Comparison of ENCODE assay signal across 8 cellular contexts in genomic region chr1:92599184-92599583, GRCh38.
DNase-seq lines count a peak whose midpoint lies in the region; ATAC-seq, FAIRE-seq and TF ChIP-seq lines count a peak whose summit lies in the region.

No MANE protein-coding gene starts in this region.

- no peaks in the 10 kb centered on the region for H3K9me3 Mint-ChIP-seq in CD4-positive, alpha-beta memory T cell

- H3K9me3 ChIP-seq in CD4-positive, alpha-beta memory T cell (ENCODE audit: control insufficient read depth in 1 of 2, low read length in 2 of 2) = no peaks in the 10 kb centered on the region
- H3K9me3 ChIP-seq in RWPE2 (ENCODE audit: severe bottlenecking) = no peaks in the 10 kb centered on the region

- peak; percentile 57 for ATAC-seq in GM21619 (IDR thresholded peaks at IDR 0.05; ENCODE audit: unreplicated experiment)
- no peak for ATAC-seq in RWPE2 (ENCODE audit: low read depth)
- no peak for ATAC-seq in GM19328 (IDR thresholded peaks at IDR 0.05; ENCODE audit: unreplicated experiment)

- H3K27me3 Mint-ChIP-seq in CD4-positive, alpha-beta memory T cell = no peaks in the 10 kb centered on the region

- no peaks in the 10 kb centered on the region for H3K36me3 Mint-ChIP-seq in CD4-positive, alpha-beta memory T cell

- H3K4me3 Mint-ChIP-seq in CD4-positive, alpha-beta memory T cell = no peak overlapping the region

- H3K27me3 ChIP-seq in CD4-positive, alpha-beta memory T cell (ENCODE audit: insufficient read depth, low read length) = no peaks in the 10 kb centered on the region
- H3K27me3 ChIP-seq in RWPE2 (ENCODE audit: insufficient read depth, poor library complexity, severe bottlenecking) = no peaks in the 10 kb centered on the region

- intact Hi-C loops in CD4-positive, alpha-beta memory T cell (cut with micrococcal nuclease) = loop anchor here (1.0 to 5.0 kb wide), 5 partner anchors 62 to 602 kb away; partner anchors contain the start of gene GFI1
- intact Hi-C loops in posterior cingulate gyrus (cut with DNase I) = no loop called here

- H3K36me3 ChIP-seq in CD4-positive, alpha-beta memory T cell (ENCODE audit: insufficient read depth, low read length) = no peaks in the 10 kb centered on the region
- H3K36me3 ChIP-seq in RWPE2 (ENCODE audit: low read depth) = peaks cover 13% of the 10 kb centered on the region

- H3K4me1 ChIP-seq in CD4-positive, alpha-beta memory T cell (ENCODE audit: insufficient read depth, low read length) = no peaks in the 10 kb centered on the region
- no peaks in the 10 kb centered on the region for H3K4me1 ChIP-seq in RWPE2 (ENCODE audit: insufficient read depth, poor library complexity, severe bottlenecking)

- TF ChIP-seq CTCF in RWPE2 (IDR thresholded peaks at IDR 0.05; ENCODE audit: poor library complexity, severe bottlenecking) = peak; percentile 71

- H3K27ac ChIP-seq in CD4-positive, alpha-beta memory T cell (ENCODE audit: low read depth, low read length) = no peak overlapping the region
- no peak overlapping the region for H3K27ac ChIP-seq in RWPE2 (ENCODE audit: poor library complexity, severe bottlenecking)

- DNase-seq in CD4-positive, alpha-beta memory T cell = peak in 4 of 5 donors; percentile 36 to 46 (median 42)
- no peak for DNase-seq in RWPE2 (ENCODE audit: low spot score)
- DNase-seq in hepatic stellate cell (ENCODE audit: low spot score) = peak; percentile 19
- no peak for DNase-seq in posterior cingulate gyrus
- DNase-seq in NCI-H1048 (lab: John Stamatoyannopoulos, UW) = no peak
- DNase-seq in urothelium cell line (ENCODE audit: low spot score) = no peak

- peak overlapping the region in 1 of 7 donors; percentile 25 for H3K27ac Mint-ChIP-seq in CD4-positive, alpha-beta memory T cell

- FAIRE-seq in urothelium cell line (lab: Jason Lieb, UNC) = no peak

- POLR2A ChIA-PET in CD4-positive, alpha-beta memory T cell (lab: Charles Lee; ENCODE audit: partially characterized antibody) = interaction anchor here (0.9 to 3.3 kb wide), 3 partner anchors 115 to 281 kb away, joined by 3 to 20 read pairs (median 3); partner anchors contain the start of gene GFI1

- no peak overlapping the region for H3K4me3 ChIP-seq in CD4-positive, alpha-beta memory T cell (ENCODE audit: low read length in 2 of 2)
- H3K4me3 ChIP-seq in RWPE2 (ENCODE audit: severe bottlenecking) = no peak overlapping the region

- H3K4me1 Mint-ChIP-seq in CD4-positive, alpha-beta memory T cell = peaks cover 0 to 4% (median 1%) of the 10 kb centered on the region in 4 donors

- CTCF ChIA-PET in CD4-positive, alpha-beta memory T cell (lab: Charles Lee; ENCODE audit: partially characterized antibody) = interaction anchor here (0.9 to 1.9 kb wide), 10 partner anchors 11 to 601 kb away, joined by 3 to 26 read pairs (median 4); no protein-coding TSS in a partner anchor

Comparison
In these comparisons a context has a peak if more than half of its experiments do, and no peak if none do; other contexts are left out.
1. DNase-seq: peak in CD4-positive, alpha-beta memory T cell (4 of 5) and hepatic stellate cell (single experiment); none in RWPE2 (single experiment), posterior cingulate gyrus (0 of 10), NCI-H1048 (single experiment) and urothelium cell line (single experiment).